27 cellular contexts compared by ENCODE assay signal in the genomic region with DNA sequence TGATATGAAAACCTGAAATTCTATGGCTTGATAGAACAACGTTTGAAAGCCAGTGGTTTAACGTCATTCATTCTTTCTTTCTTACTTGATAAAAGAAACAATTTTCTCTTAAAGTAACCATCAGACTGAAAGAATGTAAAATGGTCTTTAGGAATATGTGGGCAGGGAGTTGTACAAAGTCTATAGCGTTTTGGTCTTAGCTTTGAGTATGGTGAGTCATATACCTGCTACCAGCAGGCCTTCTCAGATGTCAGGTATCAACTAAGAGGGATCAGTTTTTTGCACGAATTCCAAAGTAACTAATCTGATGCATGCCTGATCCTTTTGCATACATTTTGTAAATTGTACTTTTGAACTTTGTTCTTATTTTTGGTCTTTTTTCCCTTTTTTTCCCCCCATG.
"Had no signal": no experiment of that assay in that cellular context is flagged by ENCODE, and none has a peak within 500 bp of the region (broad histone marks: within the 10 kb centered on the region; RNA-seq: fewer than 3 reads in every experiment).

No MANE protein-coding gene starts in this region.

- H3K4me1 Mint-ChIP-seq: activated CD4-positive, alpha-beta T cell treated with anti-CD3 and anti-CD28 coated beads, Interleukin-2, amount 10 ng/mL, durations not matched to agents 24 days and 14 days; activated naive CD8-positive, alpha-beta T cell treated with anti-CD3 and anti-CD28 coated beads for 36 hours; activated T-helper 17 cell treated with anti-CD3 and anti-CD28 coated beads, Interleukin-2, amount 50 U/mL, for 72 hours; central memory CD8-positive, alpha-beta T cell had no signal

- H3K36me3 Mint-ChIP-seq: activated naive CD8-positive, alpha-beta T cell treated with anti-CD3 and anti-CD28 coated beads for 36 hours had no signal

- H3K4me3 Mint-ChIP-seq: activated CD4-positive, alpha-beta T cell treated with anti-CD3 and anti-CD28 coated beads, Interleukin-2, amount 10 ng/mL, durations not matched to agents 24 days and 14 days; activated CD8-positive, alpha-beta T cell treated with anti-CD3 and anti-CD28 coated beads for 36 hours; activated naive CD8-positive, alpha-beta T cell treated with anti-CD3 and anti-CD28 coated beads for 36 hours; activated T-cell treated with anti-CD3 and anti-CD28 coated beads, Interleukin-2, amount 50 U/mL, for 72 hours; activated T-helper 17 cell treated with anti-CD3 and anti-CD28 coated beads, Interleukin-2, amount 50 U/mL, for 72 hours; central memory CD8-positive, alpha-beta T cell; T-helper 1 cell treated with Interleukin-12 subunit alpha and Interleukin-12 subunit beta and Interleukin-4 antibody, amounts not matched to agents 30 μg/mL and 1 μg/mL, for 36 hours; T-helper 2 cell treated with Interferon-gamma antibody and Interleukin-4, amounts not matched to agents 5 μg/mL and 100 μg/mL, for 36 hours had no signal

- H3K27me3 Mint-ChIP-seq: activated CD4-positive, alpha-beta T cell treated with anti-CD3 and anti-CD28 coated beads, Interleukin-2, amount 10 ng/mL, durations not matched to agents 24 days and 14 days; activated naive CD8-positive, alpha-beta T cell treated with anti-CD3 and anti-CD28 coated beads for 36 hours; central memory CD8-positive, alpha-beta T cell had no signal

- ATAC-seq: activated CD8-positive, alpha-beta T cell treated with anti-CD3 and anti-CD28 coated beads for 36 hours; activated T-cell treated with anti-CD3 and anti-CD28 coated beads, Interleukin-2, amount 50 U/mL, for 72 hours; activated T-helper 17 cell treated with anti-CD3 and anti-CD28 coated beads, Interleukin-2, amount 50 U/mL, for 72 hours had no signal

- DNase-seq: activated CD4-positive, alpha-beta T cell treated with anti-CD3 and anti-CD28 coated beads, Interleukin-2, amount 10 ng/mL, durations not matched to agents 24 days and 14 days; activated CD4-positive, alpha-beta T cell treated with anti-CD3 and anti-CD28 coated beads, Interleukin-2, amount 50 U/mL, for 4 hours; activated CD8-positive, alpha-beta T cell treated with anti-CD3 and anti-CD28 coated beads for 36 hours; activated effector memory CD4-positive, alpha-beta T cell treated with anti-CD3 and anti-CD28 coated beads, Interleukin-2, amount 50 U/mL, for 16 hours; activated naive CD4-positive, alpha-beta T cell; activated naive CD4-positive, alpha-beta T cell treated with anti-CD3 and anti-CD28 coated beads, Interleukin-2, amount 50 U/mL, for 16 hours; activated naive CD8-positive, alpha-beta T cell treated with anti-CD3 and anti-CD28 coated beads for 36 hours; activated T-cell treated with anti-CD3 and anti-CD28 coated beads, Interleukin-2, amount 50 U/mL, for 1 hour; activated T-cell treated with anti-CD3 and anti-CD28 coated beads, Interleukin-2, amount 50 U/mL, for 72 hours; amniotic stem cell; aorta; colonic mucosa; Karpas-422; NCI-H1105; NCI-H1436; NCI-H1694; NCI-H1930; NCI-H510A; NCI-H526; NCI-H748 treated with DMSO at 0.1 percent for 48 hours; NK-92 treated with Interleukin-12 subunit alpha and Interleukin-12 subunit beta, amount 100 ng/mL, for 24 hours; SHP77 treated with DMSO at 0.1 percent for 48 hours; SK-N-SH had no signal

- H3K27ac Mint-ChIP-seq: activated CD4-positive, alpha-beta T cell treated with anti-CD3 and anti-CD28 coated beads, Interleukin-2, amount 10 ng/mL, durations not matched to agents 24 days and 14 days; activated CD8-positive, alpha-beta T cell treated with anti-CD3 and anti-CD28 coated beads for 36 hours; activated naive CD8-positive, alpha-beta T cell treated with anti-CD3 and anti-CD28 coated beads for 36 hours; activated T-cell treated with anti-CD3 and anti-CD28 coated beads, Interleukin-2, amount 50 U/mL, for 72 hours; activated T-helper 17 cell treated with anti-CD3 and anti-CD28 coated beads, Interleukin-2, amount 50 U/mL, for 72 hours; T-helper 1 cell treated with Interleukin-12 subunit alpha and Interleukin-12 subunit beta and Interleukin-4 antibody, amounts not matched to agents 30 μg/mL and 1 μg/mL, for 36 hours; T-helper 2 cell treated with Interferon-gamma antibody and Interleukin-4, amounts not matched to agents 5 μg/mL and 100 μg/mL, for 36 hours had no signal

- H3K9me3 Mint-ChIP-seq: activated CD4-positive, alpha-beta T cell treated with anti-CD3 and anti-CD28 coated beads, Interleukin-2, amount 10 ng/mL, durations not matched to agents 24 days and 14 days; activated CD8-positive, alpha-beta T cell treated with anti-CD3 and anti-CD28 coated beads for 36 hours; activated naive CD8-positive, alpha-beta T cell treated with anti-CD3 and anti-CD28 coated beads for 36 hours; activated T-cell treated with anti-CD3 and anti-CD28 coated beads, Interleukin-2, amount 50 U/mL, for 72 hours; activated T-helper 17 cell treated with anti-CD3 and anti-CD28 coated beads, Interleukin-2, amount 50 U/mL, for 72 hours; central memory CD8-positive, alpha-beta T cell; T-helper 1 cell treated with Interleukin-12 subunit alpha and Interleukin-12 subunit beta and Interleukin-4 antibody, amounts not matched to agents 30 μg/mL and 1 μg/mL, for 36 hours; T-helper 2 cell treated with Interferon-gamma antibody and Interleukin-4, amounts not matched to agents 5 μg/mL and 100 μg/mL, for 36 hours had no signal
